8 cellular contexts compared by ENCODE assay signal in genomic region chr1:241548008-241548407, GRCh38. TPM values are rescaled to one million over a fixed set of nuclear protein-coding genes. Genes with fewer than 3 reads are reported as not detected.
"Had no signal": no experiment of that assay in that cellular context is flagged by ENCODE, and none has a peak within 500 bp of the region (broad histone marks: within the 10 kb centered on the region; RNA-seq: fewer than 3 reads in every experiment).

No MANE protein-coding gene starts in this region.

- DNase-seq: H9, HCEC 1CT, KBM-7 had no signal

- H3K27ac ChIP-seq: HL-60 had no signal

- H2AFZ ChIP-seq: GM23338 had no signal

- ATAC-seq: GM23338, HepG2 had no signal

- H3K9me3 Mint-ChIP-seq: GM23338, H9 had no signal

- H3K4me1 Mint-ChIP-seq: GM23338, H9 had no signal

- H3K4me3 ChIP-seq: GM23338 had no signal

- H3K27ac Mint-ChIP-seq: GM23338, H9 had no signal

- H3K4me2 ChIP-seq: GM23338 had no signal

- H3K4me3 Mint-ChIP-seq: GM23338, H9 had no signal

RNA-seq across cellular contexts. Expression of gene KMO, which starts 15.8 kb away (rescaled TPM):
- total RNA-seq: GM23338, H1, H9, HepG2, HT1080 had no signal
- polyA plus RNA-seq: H1 had no signal
